In the genomic region with DNA sequence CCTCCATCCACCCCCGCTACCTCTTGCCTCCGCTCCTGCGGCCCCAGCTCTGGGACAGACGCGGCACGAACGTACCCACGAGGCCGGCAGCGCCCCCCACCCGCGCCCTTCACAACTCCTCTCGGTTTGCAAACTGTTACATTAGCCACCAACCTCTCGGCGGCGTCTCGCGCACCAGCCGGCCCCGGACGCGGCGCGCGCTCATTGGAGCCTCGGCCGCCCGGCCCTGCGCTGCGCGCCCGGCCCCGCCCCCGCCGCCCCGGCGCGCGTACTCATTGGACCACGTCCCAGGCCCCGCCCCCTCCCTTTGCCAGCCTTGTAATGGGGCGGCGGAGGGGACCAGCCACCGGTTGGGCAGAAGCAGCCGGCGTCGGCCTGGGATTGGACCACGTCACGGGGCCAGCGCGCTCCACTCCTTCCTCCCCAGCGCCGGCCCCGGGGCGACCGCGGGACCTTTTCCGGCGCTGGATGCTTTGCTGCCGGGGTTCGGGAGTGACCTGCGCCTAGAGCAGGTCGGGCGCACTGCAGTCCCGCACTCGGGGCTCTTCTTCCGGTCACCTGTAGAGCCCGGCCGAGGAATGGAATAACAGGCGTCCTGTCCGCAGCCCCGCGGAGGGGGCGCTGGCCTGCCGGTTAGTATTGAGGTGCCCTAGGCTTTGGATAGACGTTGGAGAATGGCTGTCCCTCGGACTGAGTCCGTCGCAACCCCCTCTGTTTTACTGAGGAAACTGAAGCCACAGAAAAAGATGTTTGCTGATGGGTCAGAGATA, we compare ENCODE assay signal across 8 cellular contexts. TPM values are rescaled to one million over a fixed set of nuclear protein-coding genes. Genes with fewer than 3 reads are reported as not detected.
DNase-seq lines count a peak whose midpoint lies in the region; ATAC-seq and TF ChIP-seq lines count a peak whose summit lies in the region.

A gene with protein sequence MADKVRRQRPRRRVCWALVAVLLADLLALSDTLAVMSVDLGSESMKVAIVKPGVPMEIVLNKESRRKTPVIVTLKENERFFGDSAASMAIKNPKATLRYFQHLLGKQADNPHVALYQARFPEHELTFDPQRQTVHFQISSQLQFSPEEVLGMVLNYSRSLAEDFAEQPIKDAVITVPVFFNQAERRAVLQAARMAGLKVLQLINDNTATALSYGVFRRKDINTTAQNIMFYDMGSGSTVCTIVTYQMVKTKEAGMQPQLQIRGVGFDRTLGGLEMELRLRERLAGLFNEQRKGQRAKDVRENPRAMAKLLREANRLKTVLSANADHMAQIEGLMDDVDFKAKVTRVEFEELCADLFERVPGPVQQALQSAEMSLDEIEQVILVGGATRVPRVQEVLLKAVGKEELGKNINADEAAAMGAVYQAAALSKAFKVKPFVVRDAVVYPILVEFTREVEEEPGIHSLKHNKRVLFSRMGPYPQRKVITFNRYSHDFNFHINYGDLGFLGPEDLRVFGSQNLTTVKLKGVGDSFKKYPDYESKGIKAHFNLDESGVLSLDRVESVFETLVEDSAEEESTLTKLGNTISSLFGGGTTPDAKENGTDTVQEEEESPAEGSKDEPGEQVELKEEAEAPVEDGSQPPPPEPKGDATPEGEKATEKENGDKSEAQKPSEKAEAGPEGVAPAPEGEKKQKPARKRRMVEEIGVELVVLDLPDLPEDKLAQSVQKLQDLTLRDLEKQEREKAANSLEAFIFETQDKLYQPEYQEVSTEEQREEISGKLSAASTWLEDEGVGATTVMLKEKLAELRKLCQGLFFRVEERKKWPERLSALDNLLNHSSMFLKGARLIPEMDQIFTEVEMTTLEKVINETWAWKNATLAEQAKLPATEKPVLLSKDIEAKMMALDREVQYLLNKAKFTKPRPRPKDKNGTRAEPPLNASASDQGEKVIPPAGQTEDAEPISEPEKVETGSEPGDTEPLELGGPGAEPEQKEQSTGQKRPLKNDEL (minus strand): TSS at position 206 of the 770 bp plus-strand sequence. CDS start 1,045 bp downstream, outside the sequence.

- H3K9me3 ChIP-seq in SU-DHL-6 (ENCODE audit: insufficient read depth, low read length) (no peaks in the 10 kb centered on the region), parathyroid adenoma (ENCODE audit: control insufficient read depth, low read length) (no peaks in the 10 kb centered on the region), tibial nerve (no peaks in the 10 kb centered on the region)

- no peaks in the 10 kb centered on the region for H3K9me2 ChIP-seq in SU-DHL-6 (replicated peaks; ENCODE audit: insufficient read depth, low read length)

- H3K27ac ChIP-seq in SU-DHL-6 (ENCODE audit: low read depth, low read length) = peak within 1 kb of the TSS; percentile 61
- peak within 1 kb of the TSS; percentile 44 for H3K27ac ChIP-seq in parathyroid adenoma
- H3K27ac ChIP-seq in tibial nerve = peak within 1 kb of the TSS; percentile 83 to 96 (median 91)

- H3K79me2 ChIP-seq in SU-DHL-6 (ENCODE audit: insufficient read depth, low read length) (peaks cover 27% of the 10 kb centered on the region), parathyroid adenoma (no peaks in the 10 kb centered on the region)

- H3K4me1 ChIP-seq in parathyroid adenoma (peaks cover 3% of the 10 kb centered on the region), tibial nerve (peaks cover 0 to 27% (median 15%) of the 10 kb centered on the region in 4 donors)

- WGBS in tibial nerve, 2 donors = 0 to 1% methylated on average over 28 to 31 of the region's 79 CpGs

- H3K4me3 ChIP-seq in SU-DHL-6 (ENCODE audit: insufficient read depth, low read length, poor library complexity, severe bottlenecking) (peak within 1 kb of the TSS; percentile 86), parathyroid adenoma (ENCODE audit: low read depth, low read length) (peak within 1 kb of the TSS; percentile 75), tibial nerve (peak within 1 kb of the TSS; percentile 91 to 99 (median 96))

- peak; percentile 69 to 75 for TF ChIP-seq POLR2A in tibial nerve (IDR thresholded peaks at IDR 0.05)

- ATAC-seq in HG02678 (IDR thresholded peaks at IDR 0.05; ENCODE audit: unreplicated experiment) (peak; percentile 94), Right ventricle myocardium superior (ENCODE audit: poor library complexity) (peak; percentile 97)

- no peaks in the 10 kb centered on the region for H4K20me1 ChIP-seq in SU-DHL-6 (ENCODE audit: low read depth, low read length)

- H3K27me3 ChIP-seq in SU-DHL-6 (ENCODE audit: low read length) = no peaks in the 10 kb centered on the region
- no peaks in the 10 kb centered on the region for H3K27me3 ChIP-seq in parathyroid adenoma (ENCODE audit: control insufficient read depth, insufficient read depth, low read length)
- H3K27me3 ChIP-seq in tibial nerve = no peaks in the 10 kb centered on the region

- no peaks in the 10 kb centered on the region for H3F3A ChIP-seq in SU-DHL-6 (ENCODE audit: insufficient read depth)

- H3K36me3 ChIP-seq in SU-DHL-6 (ENCODE audit: low read length) = no peaks in the 10 kb centered on the region
- H3K36me3 ChIP-seq in parathyroid adenoma (ENCODE audit: control insufficient read depth, insufficient read depth, low read length) = no peaks in the 10 kb centered on the region
- H3K36me3 ChIP-seq in tibial nerve = peaks cover 0 to 32% (median 25%) of the 10 kb centered on the region in 3 donors

- H2AFZ ChIP-seq in SU-DHL-6 (ENCODE audit: low read depth, low read length, severe bottlenecking) = peak within 1 kb of the TSS; percentile 49
- peak within 1 kb of the TSS; percentile 92 for H2AFZ ChIP-seq in parathyroid adenoma

- peak; percentile 75 to 79 for TF ChIP-seq EP300 in tibial nerve (IDR thresholded peaks at IDR 0.05)

- TF ChIP-seq CTCF in GM12872 (IDR thresholded peaks at IDR 0.05; ENCODE audit: insufficient read depth, low read depth, low read length) = 0 out of 3 replicates have a peak, but pooled peaks have one; percentile 21
- no peak for TF ChIP-seq CTCF in SU-DHL-6 (IDR thresholded peaks at IDR 0.05; ENCODE audit: insufficient read depth, low read length, poor library complexity, severe bottlenecking)
- TF ChIP-seq CTCF in parathyroid adenoma (IDR thresholded peaks at IDR 0.05) = no peak
- TF ChIP-seq CTCF in tibial nerve (IDR thresholded peaks at IDR 0.05) = peak in 3 of 5 experiments; percentile 9 to 50 (median 14)

- H3K9ac ChIP-seq in SU-DHL-6 (ENCODE audit: low read length) (peak within 1 kb of the TSS; percentile 95), parathyroid adenoma (peak within 1 kb of the TSS; percentile 46)

- DNase-seq in NCI-H128 (lab: John Stamatoyannopoulos, UW; ENCODE audit: unreplicated experiment) (peak; percentile 70), Right ventricle myocardium superior (peak; percentile 99), tibial nerve (ENCODE audit: low spot score in 2 of 2) (peak; percentile 99)
- DNase-seq in activated naive CD8-positive, alpha-beta T cell treated with anti-CD3 and anti-CD28 coated beads, Interleukin-2, amount 50 U/mL, for 16 hours (ENCODE audit: low read depth, low spot score) = peak; percentile 98

- intact Hi-C loops in Right ventricle myocardium superior (cut with DNase I) = no loop called here

- H3K4me2 ChIP-seq in SU-DHL-6 (ENCODE audit: low read depth, low read length, poor library complexity, severe bottlenecking) (peak within 1 kb of the TSS; percentile 81), parathyroid adenoma (ENCODE audit: low read length) (peak within 1 kb of the TSS; percentile 78)

RNA-seq across cellular contexts. Expression of the gene that starts here (rescaled TPM):
- total RNA-seq in Right ventricle myocardium superior (63.5 TPM), tibial nerve (100 to 1,000 TPM in 1 of 4 donors, 10 to 100 TPM in 3; 78.1 to 102 (median 91.3) TPM)

Comparison
In these comparisons a context has a peak if more than half of its experiments do, and no peak if none do; other contexts are left out.
1. Peak in every context shown above with its lines: DNase-seq, ATAC-seq, H3K4me3 ChIP-seq and H3K27ac ChIP-seq.
2. CTCF ChIP-seq: peak in GM12872 (single experiment) and tibial nerve (3 of 5); none in SU-DHL-6 (single experiment) and parathyroid adenoma (single experiment).